17 cellular contexts compared by ENCODE assay signal in genomic region chr3:62161306-62161705, GRCh38.
DNase-seq lines count a peak whose midpoint lies in the region; ATAC-seq, FAIRE-seq and TF ChIP-seq lines count a peak whose summit lies in the region.
"Had no signal": no experiment of that assay in that cellular context is flagged by ENCODE, and none has a peak within 500 bp of the region (broad histone marks: within the 10 kb centered on the region; RNA-seq: fewer than 3 reads in every experiment).

No MANE protein-coding gene starts in this region.

- TF ChIP-seq CTCF in astrocyte (IDR thresholded peaks at IDR 0.05; ENCODE audit: insufficient read depth, low read depth, low read length) (no peak), foreskin fibroblast (IDR thresholded peaks at IDR 0.05; ENCODE audit: low read depth, low read length) (no peak), upper lobe of right lung (IDR thresholded peaks at IDR 0.05) (no peak)

- H3K9me3 ChIP-seq in astrocyte (ENCODE audit: insufficient read depth, low read depth, low read length) (no peaks in the 10 kb centered on the region), upper lobe of right lung (no peaks in the 10 kb centered on the region)
- H3K9me3 ChIP-seq: BLaER1, MG63, neutrophil had no signal

- H3K4me3 Mint-ChIP-seq in astrocyte (ENCODE audit: unreplicated experiment) = no peak overlapping the region
- H3K4me3 Mint-ChIP-seq: activated naive CD8-positive, alpha-beta T cell; T-helper 17 cell had no signal

- peaks cover 8% of the 10 kb centered on the region for H3K4me1 Mint-ChIP-seq in astrocyte (ENCODE audit: low read depth, unreplicated experiment)
- H3K4me1 Mint-ChIP-seq: T-helper 17 cell had no signal

- H4K20me1 ChIP-seq in astrocyte (ENCODE audit: insufficient read depth, low read length) = no peaks in the 10 kb centered on the region
- H4K20me1 ChIP-seq: BLaER1 had no signal

- H3K4me3 ChIP-seq in astrocyte (ENCODE audit: insufficient read depth, low read depth, low read length) (no peak overlapping the region), foreskin fibroblast (ENCODE audit: low read depth in 1 of 2, low read length in 2 of 2) (no peak overlapping the region), upper lobe of right lung (no peak overlapping the region)
- H3K4me3 ChIP-seq: BLaER1, MG63 had no signal

- H3K4me2 ChIP-seq in astrocyte (ENCODE audit: low read length) = no peak overlapping the region
- H3K4me2 ChIP-seq: BLaER1 had no signal

- H3K36me3 Mint-ChIP-seq in astrocyte (ENCODE audit: low read depth, unreplicated experiment) = peaks cover 6% of the 10 kb centered on the region
- H3K36me3 Mint-ChIP-seq: activated naive CD8-positive, alpha-beta T cell had no signal

- H3K27ac ChIP-seq in astrocyte (ENCODE audit: low read depth, low read length) = no peak overlapping the region
- no peak overlapping the region for H3K27ac ChIP-seq in upper lobe of right lung
- H3K27ac ChIP-seq: BLaER1, neutrophil had no signal

- ATAC-seq in GM18511 (IDR thresholded peaks at IDR 0.05; ENCODE audit: unreplicated experiment) = no peak
- ATAC-seq in upper lobe of right lung = no peak
- ATAC-seq: T-helper 17 cell had no signal

- intact Hi-C loops in upper lobe of right lung (cut with DNase I) = no loop called here

- H3K27me3 Mint-ChIP-seq in astrocyte (ENCODE audit: low read depth, unreplicated experiment) = no peaks in the 10 kb centered on the region
- H3K27me3 Mint-ChIP-seq: T-helper 17 cell had no signal

- H3K4me1 ChIP-seq in astrocyte (ENCODE audit: insufficient read depth, low read length) (peaks cover 10% of the 10 kb centered on the region), upper lobe of right lung (peaks cover 33% of the 10 kb centered on the region)

- H3K27ac Mint-ChIP-seq in astrocyte (ENCODE audit: unreplicated experiment) = no peak overlapping the region
- H3K27ac Mint-ChIP-seq: activated naive CD8-positive, alpha-beta T cell; T-helper 17 cell had no signal

- H2AFZ ChIP-seq in astrocyte (ENCODE audit: low read depth, low read length) = no peak overlapping the region

- FAIRE-seq in astrocyte (lab: Jason Lieb, UNC) = no peak
- FAIRE-seq: frontal cortex had no signal

- no peaks in the 10 kb centered on the region for H3K79me2 ChIP-seq in astrocyte (ENCODE audit: insufficient read depth, low read length)

- H3K36me3 ChIP-seq in astrocyte (ENCODE audit: insufficient read depth, low read length) = no peaks in the 10 kb centered on the region
- no peaks in the 10 kb centered on the region for H3K36me3 ChIP-seq in upper lobe of right lung
- H3K36me3 ChIP-seq: MG63, neutrophil had no signal

- H3K27me3 ChIP-seq in astrocyte (ENCODE audit: insufficient read depth, low read length) (no peaks in the 10 kb centered on the region), upper lobe of right lung (no peaks in the 10 kb centered on the region)
- H3K27me3 ChIP-seq: BLaER1, MG63, neutrophil had no signal

- H3K9ac ChIP-seq in astrocyte (ENCODE audit: low read length) = no peak overlapping the region
- H3K9ac ChIP-seq: BLaER1 had no signal

- DNase-seq in GM04504 (ENCODE audit: low read depth) (peak; percentile 42), astrocyte (ENCODE audit: low read depth) (peak; percentile 59), foreskin fibroblast (peak; percentile 53), pulmonary artery endothelial cell (ENCODE audit: low read depth, low spot score) (peak; percentile 36), NCI-H2081 treated with DMSO at 0.1 percent for 48 hours (lab: John Stamatoyannopoulos, UW) (no peak), upper lobe of right lung (no peak)
- DNase-seq in stimulated activated CD4-positive, alpha-beta T cell treated with anti-CD3 and anti-CD28 coated beads, Interleukin-2, amount 100 ng/mL, for 48 hours = no peak
- DNase-seq: activated CD4-positive, alpha-beta T cell treated with anti-CD3 and anti-CD28 coated beads for 1 hour; cortex of kidney; MG63; NCI-H2029; T-helper 17 cell had no signal

- H3K9me3 Mint-ChIP-seq in astrocyte (ENCODE audit: unreplicated experiment) = peaks cover 4% of the 10 kb centered on the region

Comparison
In these comparisons a context has a peak if more than half of its experiments do, and no peak if none do; other contexts are left out.
1. DNase-seq: peak in GM04504 (single experiment), astrocyte (single experiment), foreskin fibroblast (2 of 2) and pulmonary artery endothelial cell (single experiment); none in stimulated activated CD4-positive, alpha-beta T cell treated with anti-CD3 and anti-CD28 coated beads, Interleukin-2, amount 100 ng/mL, for 48 hours (0 of 2), NCI-H2081 treated with DMSO at 0.1 percent for 48 hours (single experiment) and upper lobe of right lung (single experiment).